ENCODE assay signal across 8 cellular contexts in the genomic region with DNA sequence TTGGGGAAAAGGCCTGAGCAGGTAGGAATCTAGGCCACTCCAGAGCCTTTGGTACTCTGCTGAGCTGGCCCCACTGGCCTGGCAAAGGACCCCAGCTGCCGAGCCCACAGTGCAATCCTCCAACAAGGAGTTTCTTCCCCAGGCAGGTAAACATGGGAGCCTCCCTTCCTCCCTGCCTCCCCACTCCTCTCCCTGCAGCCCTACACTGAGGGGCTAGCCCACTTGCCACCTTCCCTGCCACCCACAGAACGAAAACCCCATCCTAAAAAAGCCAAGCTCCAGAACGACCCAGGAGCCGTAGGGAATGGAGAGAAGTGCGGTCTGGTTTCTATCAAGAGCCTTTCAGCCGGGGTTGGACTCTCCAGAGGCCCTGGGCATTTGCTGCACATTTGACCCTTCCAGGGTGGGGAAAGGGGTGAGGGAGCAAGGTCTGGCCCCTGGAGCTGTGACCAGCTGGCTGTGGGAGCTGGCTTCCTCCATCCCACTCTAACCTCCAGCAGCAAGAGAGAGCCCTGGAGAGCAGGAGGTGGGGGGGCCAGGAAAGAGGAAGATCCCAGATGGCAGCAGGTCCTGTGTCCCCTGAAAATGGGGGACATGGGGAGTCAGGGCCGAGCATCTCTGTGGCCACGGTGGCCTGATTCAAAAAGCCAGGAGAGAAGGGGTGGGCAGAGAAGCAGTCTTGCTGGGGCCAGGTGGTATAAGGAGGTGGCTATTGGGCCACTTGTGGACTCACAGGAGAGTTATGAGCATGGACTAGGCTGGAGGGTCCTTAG. TPM values are rescaled to one million over a fixed set of nuclear protein-coding genes. Genes with fewer than 3 reads are reported as not detected.
DNase-seq lines count a peak whose midpoint lies in the region; ATAC-seq and TF ChIP-seq lines count a peak whose summit lies in the region.

No MANE protein-coding gene starts in this region.

- H3K79me2 ChIP-seq in GM23338 (replicated peaks; ENCODE audit: insufficient read depth), result no peaks in the 10 kb centered on the region

- H3K4me3 Mint-ChIP-seq in GM23338, result peak overlapping the region; percentile 73
- H3K4me3 Mint-ChIP-seq in activated CD4-positive, alpha-beta memory T cell treated with anti-CD3 and anti-CD28 coated beads, Interleukin-2, amount 10 ng/mL, durations not matched to agents 7 days and 5 days, result peak overlapping the region; percentile 21
- peak overlapping the region; percentile 44 to 65 (median 59) for H3K4me3 Mint-ChIP-seq in immature natural killer cell

- H3K9me3 Mint-ChIP-seq in GM23338 (no peaks in the 10 kb centered on the region), immature natural killer cell (no peaks in the 10 kb centered on the region)
- no peaks in the 10 kb centered on the region for H3K9me3 Mint-ChIP-seq in activated CD4-positive, alpha-beta memory T cell treated with anti-CD3 and anti-CD28 coated beads, Interleukin-2, amount 10 ng/mL, durations not matched to agents 7 days and 5 days

- H4K20me1 ChIP-seq in GM23338 (replicated peaks; ENCODE audit: insufficient read depth), result no peaks in the 10 kb centered on the region

- H3K9me2 ChIP-seq in GM23338 (ENCODE audit: insufficient read depth), result no peaks in the 10 kb centered on the region

- H3K27me3 ChIP-seq in GM23338 (ENCODE audit: insufficient read depth), result peaks cover 53% of the 10 kb centered on the region
- H3K27me3 ChIP-seq in skeletal muscle tissue (ENCODE audit: control insufficient read depth in 3 of 3, insufficient read depth in 3 of 3, low read length in 3 of 3), result peaks cover 21 to 38% (median 38%) of the 10 kb centered on the region in 3 donors

- no peaks in the 10 kb centered on the region for H3K9me3 ChIP-seq in skeletal muscle tissue (ENCODE audit: control insufficient read depth in 3 of 3, low read length in 3 of 3)

- DNase-seq in GM23338 (ENCODE audit: low spot score), result no peak
- DNase-seq in activated CD4-positive, alpha-beta memory T cell treated with anti-CD3 and anti-CD28 coated beads, Interleukin-2, amount 10 ng/mL, durations not matched to agents 7 days and 5 days, result no peak
- no peak for DNase-seq in immature natural killer cell
- DNase-seq in NCI-H187 (lab: John Stamatoyannopoulos, UW), result no peak

- no peak overlapping the region for H3K27ac Mint-ChIP-seq in GM23338
- H3K27ac Mint-ChIP-seq in activated CD4-positive, alpha-beta memory T cell treated with anti-CD3 and anti-CD28 coated beads, Interleukin-2, amount 10 ng/mL, durations not matched to agents 7 days and 5 days, result no peak overlapping the region
- no peak overlapping the region for H3K27ac Mint-ChIP-seq in immature natural killer cell

- no peak for TF ChIP-seq CTCF in GM23338 (conservative IDR thresholded peaks at IDR 0.05; ENCODE audit: low read depth in 2 of 2)

- ATAC-seq in GM23338 (no peak), GM18868 (IDR thresholded peaks at IDR 0.05; ENCODE audit: unreplicated experiment) (no peak), HG02884 (IDR thresholded peaks at IDR 0.05; ENCODE audit: unreplicated experiment) (no peak), GM19452 (IDR thresholded peaks at IDR 0.05; ENCODE audit: unreplicated experiment) (no peak)

- CTCF ChIA-PET in activated CD4-positive, alpha-beta memory T cell treated with anti-CD3 and anti-CD28 coated beads, Interleukin-2, amount 10 ng/mL, durations not matched to agents 7 days and 5 days (lab: Charles Lee), result interaction anchor here (0.6 to 2.4 kb wide), 4 partner anchors 10 to 232 kb away, joined by 3 to 14 read pairs (median 4); partner anchors contain the start of gene CDR2L

- H3K4me1 ChIP-seq in GM23338 (ENCODE audit: insufficient read depth), result peaks cover 8% of the 10 kb centered on the region; the same call in 1 of the 2 replicates
- H3K4me1 ChIP-seq in skeletal muscle tissue (ENCODE audit: control insufficient read depth in 3 of 3, insufficient read depth in 3 of 3, low read length in 3 of 3), result peaks cover 4 to 9% (median 7%) of the 10 kb centered on the region in 3 donors

- H3K9ac ChIP-seq in skeletal muscle tissue (ENCODE audit: low read depth in 1 of 3, low read length in 3 of 3), result peak overlapping the region in 2 of 3 donors; percentile 21 to 54

- H3K27me3 Mint-ChIP-seq in GM23338 (ENCODE audit: insufficient read depth, low read depth, poor library complexity), result peaks cover 53% of the 10 kb centered on the region
- peaks cover 29% of the 10 kb centered on the region for H3K27me3 Mint-ChIP-seq in activated CD4-positive, alpha-beta memory T cell treated with anti-CD3 and anti-CD28 coated beads, Interleukin-2, amount 10 ng/mL, durations not matched to agents 7 days and 5 days
- peaks cover 8 to 21% (median 12%) of the 10 kb centered on the region in 3 donors for H3K27me3 Mint-ChIP-seq in immature natural killer cell (ENCODE audit: low read depth in 3 of 3)

- no peaks in the 10 kb centered on the region for H3F3A ChIP-seq in GM23338 (replicated peaks; ENCODE audit: low read depth)

- H3K4me3 ChIP-seq in GM23338, result peak overlapping the region; percentile 75
- peak overlapping the region; percentile 51 to 54 (median 52) for H3K4me3 ChIP-seq in skeletal muscle tissue (ENCODE audit: low read length in 3 of 3)

- H3K4me1 Mint-ChIP-seq in GM23338, result peaks cover 11% of the 10 kb centered on the region
- H3K4me1 Mint-ChIP-seq in activated CD4-positive, alpha-beta memory T cell treated with anti-CD3 and anti-CD28 coated beads, Interleukin-2, amount 10 ng/mL, durations not matched to agents 7 days and 5 days, result peaks cover 6% of the 10 kb centered on the region
- peaks cover 4 to 6% of the 10 kb centered on the region in 2 donors for H3K4me1 Mint-ChIP-seq in immature natural killer cell

- H2AFZ ChIP-seq in GM23338, result 0 out of 2 replicates have a peak overlapping the region, but pooled peaks have one; percentile 66

- no peak overlapping the region for H3K27ac ChIP-seq in GM23338 (ENCODE audit: low read depth)
- H3K27ac ChIP-seq in skeletal muscle tissue (ENCODE audit: low read depth, low read length), result no peak overlapping the region

- H3K4me2 ChIP-seq in GM23338, result peak overlapping the region; percentile 90

- H3K36me3 Mint-ChIP-seq in GM23338 (ENCODE audit: low read depth) (no peaks in the 10 kb centered on the region; the same call in 2 of the 3 replicates), immature natural killer cell (no peaks in the 10 kb centered on the region)
- no peaks in the 10 kb centered on the region for H3K36me3 Mint-ChIP-seq in activated CD4-positive, alpha-beta memory T cell treated with anti-CD3 and anti-CD28 coated beads, Interleukin-2, amount 10 ng/mL, durations not matched to agents 7 days and 5 days (ENCODE audit: low read depth)

- H3K36me3 ChIP-seq in GM23338 (ENCODE audit: insufficient read depth) (no peaks in the 10 kb centered on the region), skeletal muscle tissue (ENCODE audit: control insufficient read depth in 3 of 3, insufficient read depth in 3 of 3, low read length in 3 of 3) (no peaks in the 10 kb centered on the region)

- POLR2A ChIA-PET in activated CD4-positive, alpha-beta memory T cell treated with anti-CD3 and anti-CD28 coated beads, Interleukin-2, amount 10 ng/mL, durations not matched to agents 7 days and 5 days (lab: Charles Lee), result interaction anchor here (0.9 to 2.7 kb wide), 3 partner anchors 12 to 98 kb away, joined by 3 to 16 read pairs (median 3); partner anchors contain the start of genes FDXR and MRPL58

RNA-seq across cellular contexts. Expression of gene HID1, which starts 1.3 kb away (rescaled TPM):
- 6.3 and 8.7 TPM in 2 replicates for total RNA-seq in GM23338 (2014; rRNA removed; shearing (Covaris generic))
- polyA plus RNA-seq in GM23338 (2016; fragmentation: Nextera tagmentation; extraction: Ambion mirVana) (9.0 and 10.9 TPM in 2 replicates), immature natural killer cell (under 1 TPM in 2 of 3 donors, not detected in 1; 0.34 to 0.94 TPM)
- total RNA-seq in activated CD4-positive, alpha-beta memory T cell treated with anti-CD3 and anti-CD28 coated beads, Interleukin-2, amount 10 ng/mL, durations not matched to agents 7 days and 5 days, result 1 to 10 TPM in 1 of 2 experiments, under 1 TPM in 1; 0.38 to 1.4 TPM
- 3.7 TPM for total RNA-seq in skeletal muscle tissue

RNA-seq across cellular contexts. Expression of gene CDR2L, which starts 16.2 kb away (rescaled TPM):
- total RNA-seq in GM23338 (2014; rRNA removed; shearing (Covaris generic)), result 34.4 and 35.8 TPM in 2 replicates
- 17.7 and 18.3 TPM in 2 replicates for polyA plus RNA-seq in GM23338 (2016; fragmentation: Nextera tagmentation; extraction: Ambion mirVana)
- under 1 TPM; 0.50 to 0.63 TPM for total RNA-seq in activated CD4-positive, alpha-beta memory T cell treated with anti-CD3 and anti-CD28 coated beads, Interleukin-2, amount 10 ng/mL, durations not matched to agents 7 days and 5 days
- not detected for polyA plus RNA-seq in immature natural killer cell
- 2.6 TPM for total RNA-seq in skeletal muscle tissue

RNA-seq across cellular contexts. Expression of gene OTOP3, which starts 35.6 kb away (rescaled TPM):
- total RNA-seq in GM23338 (2014; rRNA removed; shearing (Covaris generic)), result not detected in 2 replicates
- polyA plus RNA-seq in GM23338 (2016; fragmentation: Nextera tagmentation; extraction: Ambion mirVana), result not detected in 2 replicates
- total RNA-seq in activated CD4-positive, alpha-beta memory T cell treated with anti-CD3 and anti-CD28 coated beads, Interleukin-2, amount 10 ng/mL, durations not matched to agents 7 days and 5 days, result not detected
- polyA plus RNA-seq in immature natural killer cell, result not detected
- not detected for total RNA-seq in skeletal muscle tissue

RNA-seq across cellular contexts. Expression of gene MRPL58, which starts 41.2 kb away (rescaled TPM):
- total RNA-seq in GM23338 (2014; rRNA removed; shearing (Covaris generic)), result 38.0 and 48.5 TPM in 2 replicates
- polyA plus RNA-seq in GM23338 (2016; fragmentation: Nextera tagmentation; extraction: Ambion mirVana), result 66.7 and 68.0 TPM in 2 replicates
- 10 to 100 TPM; 45.4 to 49.6 TPM for total RNA-seq in activated CD4-positive, alpha-beta memory T cell treated with anti-CD3 and anti-CD28 coated beads, Interleukin-2, amount 10 ng/mL, durations not matched to agents 7 days and 5 days
- polyA plus RNA-seq in immature natural killer cell, result 10 to 100 TPM; 32.4 to 52.3 (median 47.1) TPM
- 20.9 TPM for total RNA-seq in skeletal muscle tissue

RNA-seq across cellular contexts. Expression of gene OTOP2, which starts 47.2 kb away (rescaled TPM):
- total RNA-seq in GM23338 (2014; rRNA removed; shearing (Covaris generic)), result not detected in 2 replicates
- polyA plus RNA-seq in GM23338 (2016; fragmentation: Nextera tagmentation; extraction: Ambion mirVana) (not detected in 2 replicates), immature natural killer cell (not detected)
- total RNA-seq in activated CD4-positive, alpha-beta memory T cell treated with anti-CD3 and anti-CD28 coated beads, Interleukin-2, amount 10 ng/mL, durations not matched to agents 7 days and 5 days, result not detected
- not detected for total RNA-seq in skeletal muscle tissue

Comparison
In these comparisons a context has a peak if more than half of its experiments do, and no peak if none do; other contexts are left out.
1. H3K4me3 Mint-ChIP-seq: peak in every context shown above with its lines; median percentile 73 in GM23338; 59 in immature natural killer cell; 21 in activated CD4-positive, alpha-beta memory T cell treated with anti-CD3 and anti-CD28 coated beads, Interleukin-2, amount 10 ng/mL, durations not matched to agents 7 days and 5 days.